30 cellular contexts compared by ENCODE assay signal in genomic region chr11:48040830-48041444, GRCh38.
A peak's percentile ranks its signal among the peaks of the same experiment; 100 is the strongest.
DNase-seq lines count a peak whose midpoint lies in the region; ATAC-seq and TF ChIP-seq lines count a peak whose summit lies in the region.
"Had no signal": no experiment of that assay in that cellular context is flagged by ENCODE, and none has a peak within 500 bp of the region (broad histone marks: within the 10 kb centered on the region; RNA-seq: fewer than 3 reads in every experiment).

No MANE protein-coding gene starts in this region.

- H3K4me1 ChIP-seq in OCI-LY1 (ENCODE audit: insufficient read depth, low read length, severe bottlenecking) (peaks cover 97% of the 10 kb centered on the region), neutrophil (ENCODE audit: control insufficient read depth in 1 of 2, insufficient read depth in 1 of 2, low read depth in 1 of 2, low read length in 1 of 2) (peaks cover 89 to 98% of the 10 kb centered on the region in 2 experiments)
- H3K4me1 ChIP-seq: BE2C had no signal

- H3K4me1 Mint-ChIP-seq in dendritic cell treated with granulocyte-macrophage colony-stimulating factor and Interleukin-4, amounts not matched to agents 40 ng/mL and 50 ng/mL, for 4 days (ENCODE audit: low read depth), result peaks cover 82% of the 10 kb centered on the region

- intact Hi-C loops in dendritic cell treated with granulocyte-macrophage colony-stimulating factor and Interleukin-4, amounts not matched to agents 40 ng/mL and 50 ng/mL, for 4 days (cut with micrococcal nuclease), result no loop called here

- no peaks in the 10 kb centered on the region for H3K9me3 Mint-ChIP-seq in dendritic cell treated with granulocyte-macrophage colony-stimulating factor and Interleukin-4, amounts not matched to agents 40 ng/mL and 50 ng/mL, for 4 days
- H3K9me3 Mint-ChIP-seq: nephron had no signal

- H3K4me3 ChIP-seq in OCI-LY1 (ENCODE audit: low read depth, low read length, poor library complexity, severe bottlenecking) (no peak overlapping the region), neutrophil (ENCODE audit: low read depth in 1 of 2, low read length in 1 of 2) (peak overlapping the region in 1 of 2 experiments; percentile 13)
- H3K4me3 ChIP-seq: GM12878, PC-9, thoracic aorta had no signal

- no peak overlapping the region for H2AFZ ChIP-seq in OCI-LY1 (ENCODE audit: low read length)
- H2AFZ ChIP-seq: PC-9 had no signal

- no peak overlapping the region for H3K4me2 ChIP-seq in OCI-LY1 (ENCODE audit: low read length)
- H3K4me2 ChIP-seq: PC-9, SK-N-SH had no signal

- H3K36me3 ChIP-seq in OCI-LY1 (ENCODE audit: insufficient read depth, low read length) (peaks cover 28% of the 10 kb centered on the region; the same call in 1 of the 2 replicates), neutrophil (no peaks in the 10 kb centered on the region)
- H3K36me3 ChIP-seq: BE2C, thoracic aorta had no signal

- peak overlapping the region; percentile 79 for H3K27ac ChIP-seq in 22Rv1
- peak overlapping the region; percentile 98 for H3K27ac ChIP-seq in OCI-LY1 (ENCODE audit: low read depth, low read length, poor library complexity, severe bottlenecking)
- H3K27ac ChIP-seq in neutrophil, result peak overlapping the region; percentile 95
- H3K27ac ChIP-seq: PC-9, thoracic aorta had no signal

- peaks cover 11% of the 10 kb centered on the region for H3F3A ChIP-seq in OCI-LY1 (ENCODE audit: insufficient read depth, low read length)

- peaks cover 48% of the 10 kb centered on the region for H3K79me2 ChIP-seq in OCI-LY1 (ENCODE audit: insufficient read depth, low read length)

- ATAC-seq in HG03460 (IDR thresholded peaks at IDR 0.05; ENCODE audit: unreplicated experiment), result no peak
- ATAC-seq: GM12878, HCT116, left colon had no signal

- H3K36me3 Mint-ChIP-seq in dendritic cell treated with granulocyte-macrophage colony-stimulating factor and Interleukin-4, amounts not matched to agents 40 ng/mL and 50 ng/mL, for 4 days (ENCODE audit: low read depth), result peaks cover 69% of the 10 kb centered on the region

- no peaks in the 10 kb centered on the region for H3K9me3 ChIP-seq in OCI-LY1 (ENCODE audit: low read length)
- H3K9me3 ChIP-seq in neutrophil, result no peaks in the 10 kb centered on the region
- H3K9me3 ChIP-seq: BE2C, SK-N-SH, thoracic aorta had no signal

- H3K27me3 ChIP-seq in OCI-LY1 (ENCODE audit: insufficient read depth, low read length) (no peaks in the 10 kb centered on the region), neutrophil (no peaks in the 10 kb centered on the region)
- H3K27me3 ChIP-seq: BE2C had no signal

- no peak overlapping the region for H3K4me3 Mint-ChIP-seq in dendritic cell treated with granulocyte-macrophage colony-stimulating factor and Interleukin-4, amounts not matched to agents 40 ng/mL and 50 ng/mL, for 4 days
- H3K4me3 Mint-ChIP-seq: nephron had no signal

- H3K9me2 ChIP-seq in OCI-LY1 (ENCODE audit: low read depth, low read length), result no peaks in the 10 kb centered on the region
- H3K9me2 ChIP-seq: SK-N-SH had no signal

- TF ChIP-seq CTCF in 22Rv1 (IDR thresholded peaks at IDR 0.05) (no peak), OCI-LY1 (IDR thresholded peaks at IDR 0.05; ENCODE audit: low read length) (no peak), neutrophil (IDR thresholded peaks at IDR 0.05) (peak; percentile 47)

- peak overlapping the region; percentile 56 for H3K27ac Mint-ChIP-seq in dendritic cell treated with granulocyte-macrophage colony-stimulating factor and Interleukin-4, amounts not matched to agents 40 ng/mL and 50 ng/mL, for 4 days
- H3K27ac Mint-ChIP-seq: nephron had no signal

- DNase-seq in mesenteric fat pad (ENCODE audit: low spot score) (no peak), COR-L47 (lab: John Stamatoyannopoulos, UW) (no peak), AG08395 (ENCODE audit: low spot score) (no peak)
- DNase-seq: ACHN; activated CD4-positive, alpha-beta T cell treated with anti-CD3 and anti-CD28 coated beads for 1 hour; activated CD8-positive, alpha-beta memory T cell treated with anti-CD3 and anti-CD28 coated beads for 24 hours; activated gamma-delta T cell; activated T-cell treated with anti-CD3 and anti-CD28 coated beads, Interleukin-2, amount 50 U/mL, for 1 hour; BE2C; central memory CD4-positive, alpha-beta T cell; left colon; mammary epithelial cell; MV-4-11; NCI-H1436; NCI-H2081; NCI-H2227 treated with DMSO at 0.1 percent for 48 hours; NCI-H526 treated with DMSO at 0.1 percent for 48 hours; NK-92 treated with Interleukin-12 subunit alpha and Interleukin-12 subunit beta, amount 100 ng/mL, for 24 hours; SK-N-SH; stimulated activated naive CD4-positive, alpha-beta T cell had no signal

- H4K20me1 ChIP-seq in OCI-LY1 (ENCODE audit: insufficient read depth, low read length), result no peaks in the 10 kb centered on the region

- H3K9ac ChIP-seq in OCI-LY1 (ENCODE audit: low read length), result 0 out of 2 replicates have a peak overlapping the region, but pooled peaks have one; percentile 0
- H3K9ac ChIP-seq: SK-N-SH had no signal

- H3K27me3 Mint-ChIP-seq in dendritic cell treated with granulocyte-macrophage colony-stimulating factor and Interleukin-4, amounts not matched to agents 40 ng/mL and 50 ng/mL, for 4 days, result no peaks in the 10 kb centered on the region
